Comparison of ENCODE assay signal across 2 cellular contexts in the genomic region with DNA sequence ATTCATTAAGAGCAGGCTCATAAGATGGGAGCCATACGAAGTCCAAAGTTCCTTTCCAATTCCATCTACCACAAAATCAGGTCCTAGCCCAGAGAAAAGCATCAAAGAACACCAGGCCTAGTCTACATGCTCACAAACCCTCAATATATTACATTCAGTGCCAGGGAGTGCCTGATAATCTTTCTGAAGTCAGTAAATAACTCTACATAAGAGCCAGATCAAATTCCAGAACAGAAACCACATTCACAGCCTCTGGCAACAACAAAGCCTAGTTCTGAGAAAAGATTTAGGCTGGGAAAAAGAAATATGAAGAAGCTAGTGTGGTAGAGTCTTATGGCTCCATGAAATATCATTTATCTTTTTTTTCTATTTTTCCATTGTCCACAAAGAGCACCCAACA.
TF ChIP-seq lines count a peak whose summit lies in the region.

No MANE protein-coding gene starts in this region.

TF ChIP-seq in HepG2, 621 proteins besides CTCF, POLR2A, EP300 and RAD21:
- TF ChIP-seq HMG20B (CRISPR knock-in tag; conservative IDR thresholded peaks at IDR 0.05): no peak
- TF ChIP-seq KDM4B (CRISPR knock-in tag; IDR thresholded peaks at IDR 0.05): no peak
- TF ChIP-seq LCORL (IDR thresholded peaks at IDR 0.05): no peak
- TF ChIP-seq LCORL (CRISPR knock-in tag; IDR thresholded peaks at IDR 0.05): no peak
- TF ChIP-seq, protein P1, sequence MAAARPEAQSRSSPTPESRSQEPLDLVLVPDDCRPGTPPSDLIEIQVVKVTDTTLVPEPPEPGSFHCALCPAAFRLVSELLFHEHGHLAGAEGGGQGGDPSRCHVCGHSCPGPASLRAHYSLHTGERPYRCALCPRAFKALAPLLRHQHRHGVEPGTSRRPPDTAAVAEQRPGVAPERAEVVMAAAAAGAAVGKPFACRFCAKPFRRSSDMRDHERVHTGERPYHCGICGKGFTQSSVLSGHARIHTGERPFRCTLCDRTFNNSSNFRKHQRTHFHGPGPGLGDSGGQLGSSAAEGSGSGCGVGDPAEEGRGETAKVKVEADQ (CRISPR knock-in tag; IDR thresholded peaks at IDR 0.05; ENCODE audit: borderline replicate concordance): no peak
- no peak for TF ChIP-seq CCDC6 (CRISPR knock-in tag; IDR thresholded peaks at IDR 0.05)
- TF ChIP-seq SP4 (CRISPR knock-in tag; IDR thresholded peaks at IDR 0.05): no peak
TF ChIP-seq in HepG2: peak in this region for 0.

TF ChIP-seq in HEK293T, 16 proteins besides CTCF, POLR2A, EP300 and RAD21:
- TF ChIP-seq FOXM1 (IDR thresholded peaks at IDR 0.05; ENCODE audit: borderline replicate concordance): no peak
- TF ChIP-seq HDGF (IDR thresholded peaks at IDR 0.05; ENCODE audit: borderline replicate concordance): no peak
- TF ChIP-seq FOXK2 (IDR thresholded peaks at IDR 0.05): no peak
- TF ChIP-seq SUZ12 (IDR thresholded peaks at IDR 0.05): no peak
